In the genomic region with DNA sequence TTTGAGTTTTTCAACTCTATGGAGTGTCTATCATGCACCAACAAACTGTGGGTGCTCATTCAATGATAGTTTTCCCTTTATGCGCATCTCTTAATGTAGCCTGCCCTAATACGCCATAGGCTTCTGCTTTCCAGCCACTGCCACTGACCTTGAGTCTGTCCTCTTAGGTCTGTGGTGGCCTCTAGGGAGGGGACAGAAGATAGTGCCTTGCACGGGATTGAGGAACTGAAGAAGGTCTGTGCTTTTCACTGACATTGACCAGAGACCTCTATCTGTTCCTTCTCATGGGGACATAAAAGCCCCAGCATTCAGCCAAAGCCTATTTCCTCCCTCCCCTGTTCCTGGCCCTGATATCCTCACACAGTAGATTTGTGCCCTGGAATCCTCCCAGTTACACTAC, we compare ENCODE assay signal across 24 cellular contexts. TPM values are rescaled to one million over a fixed set of nuclear protein-coding genes. Genes with fewer than 3 reads are reported as not detected.
"Had no signal": no experiment of that assay in that cellular context is flagged by ENCODE, and none has a peak within 500 bp of the region (broad histone marks: within the 10 kb centered on the region; RNA-seq: fewer than 3 reads in every experiment).

No MANE protein-coding gene starts in this region.

- H3K27me3 ChIP-seq: MG63 had no signal

- DNase-seq: Karpas-422, KG1, MG63, NCI-H1092 treated with DMSO at 0.1 percent for 48 hours, NCI-H1436, NCI-H187, NCI-H2029, NCI-H2081 treated with DMSO at 0.1 percent for 48 hours, NCI-H2171, NCI-H226, NCI-H446, NCI-H510A, NCI-H524 treated with DMSO at 0.1 percent for 48 hours, NCI-H69, NCI-H774, PC-3, Peyer's patch, SHP77 treated with DMSO at 0.1 percent for 48 hours, SJCRH30 had no signal

- H3K4me3 ChIP-seq: MG63, Peyer's patch, SJCRH30 had no signal

- ATAC-seq: PC-3, Right ventricle myocardium inferior, SK-N-SH treated with all-trans-retinoic acid at 6 μM for 48 hours had no signal

- H3K27ac ChIP-seq: HL-60, Peyer's patch, SJCRH30 had no signal

- H3K36me3 ChIP-seq: MG63, Peyer's patch, SJCRH30 had no signal

- H3K9me3 ChIP-seq: MG63, Peyer's patch, SJCRH30 had no signal

- FAIRE-seq: HTR-8/SVneo had no signal

RNA-seq across cellular contexts. Expression of gene GCKR, which starts 2.3 kb away (rescaled TPM):
- total RNA-seq: PC-3, Right ventricle myocardium inferior, RPMI7951, SJCRH30 had no signal
